ENCODE assay signal across 8 cellular contexts in genomic region chr19:1401138-1401888, GRCh38. TPM values are rescaled to one million over a fixed set of nuclear protein-coding genes. Genes with fewer than 3 reads are reported as not detected.
DNase-seq lines count a peak whose midpoint lies in the region; ATAC-seq, FAIRE-seq and TF ChIP-seq lines count a peak whose summit lies in the region.

TSS of gene GAMT (minus strand) at chr19:1401542. CDS start at chr19:1401476, 66 bp downstream.

- H3K4me1 Mint-ChIP-seq in Calu3 (ENCODE audit: low read depth, unreplicated experiment) (peaks cover 10% of the 10 kb centered on the region), chondrocyte (ENCODE audit: low read depth) (peaks cover 6% of the 10 kb centered on the region)

- H3K4me1 ChIP-seq in HepG2 (ENCODE audit: insufficient read depth, low read length), result peaks cover 51% of the 10 kb centered on the region

- no peak within 1 kb of the TSS for H2AFZ ChIP-seq in HepG2 (ENCODE audit: low read length)

- TF ChIP-seq POLR2A in HepG2 (IDR thresholded peaks at IDR 0.05; ENCODE audit: insufficient read depth in 1 of 2, low read depth in 2 of 2, low read length in 2 of 2), result peak in 1 of 2 experiments; percentile 82; a peak in 2 of 4 replicates

- H3K4me3 Mint-ChIP-seq in Calu3 (ENCODE audit: low read depth, unreplicated experiment), result peak within 1 kb of the TSS; percentile 32
- peak within 1 kb of the TSS; percentile 69 for H3K4me3 Mint-ChIP-seq in chondrocyte (ENCODE audit: unreplicated experiment)

- peak within 1 kb of the TSS; percentile 85 for H3K27ac ChIP-seq in HepG2 (ENCODE audit: extremely low read length, insufficient read depth, low read length)

- in situ Hi-C loops in HepG2 (cut with HindIII; ENCODE audit: extremely low pct_ligation_motif_present, low pct_unique_long_range_greater_than_20kb), result no loop called here

- BruUV-seq in Calu3 (replicated peaks; lab: Mats Ljungman, UMichigan) (no TSS peak), HepG2 (replicated peaks; lab: Mats Ljungman, UMichigan) (no TSS peak)

- no CpG with 5 or more reads among the region's 87 CpGs for WGBS in HepG2 (ENCODE audit: low lambda C conversion rate)

- intact Hi-C loops in Calu3 (cut with micrococcal nuclease; ENCODE audit: unreplicated experiment) (no loop called here), HepG2 (cut with micrococcal nuclease; ENCODE audit: unreplicated experiment) (no loop called here)

- no peak for TF ChIP-seq EP300 in HepG2 (IDR thresholded peaks at IDR 0.05; ENCODE audit: low read depth in 2 of 2, low read length in 2 of 2)
- no peak for TF ChIP-seq EP300 in HepG2 (CRISPR knock-in tag; IDR thresholded peaks at IDR 0.05; ENCODE audit: borderline replicate concordance)

- peak; percentile 38; the same call in 1 of the 2 replicates for TF ChIP-seq RAD21 in HepG2 (CRISPR knock-in tag; IDR thresholded peaks at IDR 0.05)

- H3K9me3 Mint-ChIP-seq in Calu3 (ENCODE audit: low read depth, unreplicated experiment), result no peaks in the 10 kb centered on the region
- H3K9me3 Mint-ChIP-seq in chondrocyte (ENCODE audit: low read depth), result no peaks in the 10 kb centered on the region

- H3K27me3 Mint-ChIP-seq in Calu3 (ENCODE audit: unreplicated experiment) (no peaks in the 10 kb centered on the region), chondrocyte (ENCODE audit: low read depth) (no peaks in the 10 kb centered on the region)

- no peak within 1 kb of the TSS for H3K27ac Mint-ChIP-seq in Calu3 (ENCODE audit: unreplicated experiment)
- H3K27ac Mint-ChIP-seq in chondrocyte (ENCODE audit: unreplicated experiment), result peak within 1 kb of the TSS; percentile 36

- FAIRE-seq in HepG2 (lab: Jason Lieb, UNC), result no peak

- peak; percentile 25 for TF ChIP-seq CTCF in Calu3 (IDR thresholded peaks at IDR 0.05; ENCODE audit: unreplicated experiment)
- peak; percentile 40 for TF ChIP-seq CTCF in WI38 (IDR thresholded peaks at IDR 0.05; ENCODE audit: low read depth, low read length)
- TF ChIP-seq CTCF in chondrocyte (IDR thresholded peaks at IDR 0.05), result peak; percentile 80
- TF ChIP-seq CTCF in HepG2 (CRISPR knock-in tag; IDR thresholded peaks at IDR 0.05), result peak; percentile 51; the same call in 1 of the 2 replicates

- CTCF ChIA-PET in Calu3 (lab: Charles Lee) (no interaction called here), HepG2 (lab: Yijun Ruan, JAX; ENCODE audit: low intra/inter-chr PET ratio, low total read pairs) (no interaction called here)

- H3K36me3 ChIP-seq in HepG2 (replicated peaks in 1 of 2; ENCODE audit: control insufficient read depth in 1 of 2, insufficient read depth in 2 of 2, low read length in 2 of 2), result 0 out of 5 replicates have a peak, but pooled peaks cover 0 to 2% of the 10 kb centered on the region in 2 experiments

- POLR2A ChIA-PET in HepG2 (lab: Yijun Ruan, JAX), result interaction anchor here (0.7 to 1.2 kb wide), 2 partner anchors 28 to 132 kb away, joined by 3 to 4 read pairs; partner anchors contain the start of gene CIRBP

- no peaks in the 10 kb centered on the region for H4K20me1 ChIP-seq in HepG2 (ENCODE audit: insufficient read depth, low read length)

- H3K36me3 Mint-ChIP-seq in Calu3 (ENCODE audit: insufficient read depth, unreplicated experiment) (peaks cover 19% of the 10 kb centered on the region), chondrocyte (ENCODE audit: low read depth) (no peaks in the 10 kb centered on the region)

- no peaks in the 10 kb centered on the region for H3K27me3 ChIP-seq in HepG2 (ENCODE audit: control insufficient read depth in 1 of 2, insufficient read depth in 2 of 2, low read length in 2 of 2)

- H3K9ac ChIP-seq in HepG2 (ENCODE audit: insufficient read depth, low read depth, low read length), result peak within 1 kb of the TSS; percentile 75

- H3K4me2 ChIP-seq in HepG2 (ENCODE audit: low read depth, low read length), result peak within 1 kb of the TSS; percentile 98

- no peak for DNase-seq in Calu3
- no peak for DNase-seq in HT1080 (ENCODE audit: low read depth)
- no peak for DNase-seq in chondrocyte (ENCODE audit: low spot score)
- no peak for DNase-seq in HepG2 (ENCODE audit: low spot score)
- DNase-seq in stimulated activated CD4-positive, alpha-beta T cell treated with anti-CD3 and anti-CD28 coated beads, Interleukin-4, amount 100 ng/mL, for 4 hours, result peak; percentile 53 to 68
- no peak for DNase-seq in HK-2 (ENCODE audit: unreplicated experiment)

- ATAC-seq in HepG2 (peak; percentile 40), HG03196 (IDR thresholded peaks at IDR 0.05; ENCODE audit: unreplicated experiment) (no peak)

- H3K79me2 ChIP-seq in HepG2 (ENCODE audit: insufficient read depth, low read length), result no peaks in the 10 kb centered on the region

- H3K4me3 ChIP-seq in WI38 (ENCODE audit: low read depth, low read length), result peak within 1 kb of the TSS; percentile 71
- peak within 1 kb of the TSS; percentile 70 to 91 (median 78) for H3K4me3 ChIP-seq in HepG2 (replicated peaks in 1 of 3; ENCODE audit: insufficient read depth in 1 of 3, low read depth in 2 of 3, low read length in 3 of 3)

- H3K9me3 ChIP-seq in HepG2 (ENCODE audit: low read length), result no peaks in the 10 kb centered on the region

TF ChIP-seq in HepG2, 621 proteins besides CTCF, POLR2A, EP300 and RAD21 (continues in another document):
- TF ChIP-seq, protein P1, sequence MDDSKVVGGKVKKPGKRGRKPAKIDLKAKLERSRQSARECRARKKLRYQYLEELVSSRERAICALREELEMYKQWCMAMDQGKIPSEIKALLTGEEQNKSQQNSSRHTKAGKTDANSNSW (CRISPR knock-in tag; IDR thresholded peaks at IDR 0.05; ENCODE audit: borderline replicate concordance), result no peak
- peak; percentile 53 for TF ChIP-seq ZNF883 (CRISPR knock-in tag; IDR thresholded peaks at IDR 0.05; ENCODE audit: not compliant biosample characterization)
- no peak for TF ChIP-seq ZSCAN22 (CRISPR knock-in tag; IDR thresholded peaks at IDR 0.05)
- peak; percentile 94 for TF ChIP-seq ZBTB7A (CRISPR knock-in tag; IDR thresholded peaks at IDR 0.05)
- TF ChIP-seq KLF11 (CRISPR knock-in tag; IDR thresholded peaks at IDR 0.05), result no peak
- 0 out of 2 replicates have a peak, but pooled peaks have one; percentile 20 for TF ChIP-seq HMG20A (CRISPR knock-in tag; IDR thresholded peaks at IDR 0.05; ENCODE audit: borderline replicate concordance)
- TF ChIP-seq RBAK (CRISPR knock-in tag; IDR thresholded peaks at IDR 0.05), result no peak

RNA-seq across cellular contexts. Expression of gene GAMT, which starts in this region (rescaled TPM):
- total RNA-seq in Calu3 (2022) (14.3 and 19.4 TPM in 2 replicates), chondrocyte (30.1 to 34.3 TPM (median 32.5 TPM) in 3 replicates), HepG2 (2016; rRNA removed; fragmentation: Illumina TruSeq; extraction: Trizol) (113 and 124 TPM in 2 replicates)
- 53.9 and 58.5 TPM in 2 replicates for total RNA-seq in HT1080 (2014; rRNA removed; shearing (Covaris generic))
- polyA plus RNA-seq in HT1080 (2015; cell fraction: cytosol; rRNA removed), result 43.7 and 51.8 TPM in 2 replicates
- polyA plus RNA-seq in HT1080 (2015; cell fraction: nucleus; rRNA removed), result 24.2 and 26.7 TPM in 2 replicates
- 167 and 206 TPM in 2 replicates for total RNA-seq in HepG2 (2016; cell fraction: cytosol; rRNA removed; fragmentation: Illumina TruSeq; extraction: Trizol; ENCODE audit: low read depth)
- total RNA-seq in HepG2 (2016; cell fraction: insoluble cytoplasmic fraction; rRNA removed; fragmentation: Illumina TruSeq; extraction: Trizol), result 112 and 125 TPM in 2 replicates
- 130 and 170 TPM in 2 replicates for total RNA-seq in HepG2 (2016; cell fraction: membrane; rRNA removed; fragmentation: Illumina TruSeq; extraction: Trizol)
- 42.6 and 51.4 TPM in 2 replicates for total RNA-seq in HepG2 (2016; cell fraction: nucleus; rRNA removed; fragmentation: Illumina TruSeq; extraction: Trizol)
- polyA plus RNA-seq in HepG2 (2011; rRNA removed), result 115 and 120 TPM in 2 replicates
- 103 and 156 TPM in 2 replicates for polyA plus RNA-seq in HepG2 (2011; cell fraction: cytosol; rRNA removed)
- polyA plus RNA-seq in HepG2 (2011; cell fraction: nucleus; rRNA removed), result 88.3 and 90.1 TPM in 2 replicates
- 74.3 and 76.0 TPM in 2 replicates for polyA plus RNA-seq in HepG2 (2012)
- polyA plus RNA-seq in HepG2 (2016; cell fraction: cytosol; fragmentation: Illumina TruSeq; extraction: Trizol; ENCODE audit: low read depth), result 282 and 316 TPM in 2 replicates
- polyA plus RNA-seq in HepG2 (2016; cell fraction: insoluble cytoplasmic fraction; fragmentation: Illumina TruSeq; extraction: Trizol; ENCODE audit: low read depth), result 152 and 183 TPM in 2 replicates
- polyA plus RNA-seq in HepG2 (2016; cell fraction: membrane; fragmentation: Illumina TruSeq; extraction: Trizol; ENCODE audit: low read depth), result 195 and 222 TPM in 2 replicates
- polyA plus RNA-seq in HepG2 (2016; cell fraction: nucleus; fragmentation: Illumina TruSeq; extraction: Trizol; ENCODE audit: insufficient read depth, low read depth), result 119 and 134 TPM in 2 replicates
- 46.3 and 144 TPM in 2 replicates for polyA minus RNA-seq in HepG2 (2011; rRNA and poly(A)+ RNA removed; ENCODE audit: low replicate concordance)
- polyA minus RNA-seq in HepG2 (2011; cell fraction: cytosol; rRNA and poly(A)+ RNA removed), result 48.8 and 63.0 TPM in 2 replicates
- polyA minus RNA-seq in HepG2 (2011; cell fraction: nucleus; rRNA and poly(A)+ RNA removed), result 20.3 and 21.1 TPM in 2 replicates

Comparison
In these comparisons a context has a peak if more than half of its experiments do, and no peak if none do; other contexts are left out.
1. DNase-seq: peak in stimulated activated CD4-positive, alpha-beta T cell treated with anti-CD3 and anti-CD28 coated beads, Interleukin-4, amount 100 ng/mL, for 4 hours (2 of 2); none in Calu3 (single experiment), HT1080 (single experiment), chondrocyte (single experiment), HepG2 (single experiment) and HK-2 (single experiment).
2. CTCF ChIP-seq: peak in every context shown above with its lines; median percentile 80 in chondrocyte; 51 in HepG2; 40 in WI38; 25 in Calu3.